ENCODE assay signal across 8 cellular contexts in the genomic region with DNA sequence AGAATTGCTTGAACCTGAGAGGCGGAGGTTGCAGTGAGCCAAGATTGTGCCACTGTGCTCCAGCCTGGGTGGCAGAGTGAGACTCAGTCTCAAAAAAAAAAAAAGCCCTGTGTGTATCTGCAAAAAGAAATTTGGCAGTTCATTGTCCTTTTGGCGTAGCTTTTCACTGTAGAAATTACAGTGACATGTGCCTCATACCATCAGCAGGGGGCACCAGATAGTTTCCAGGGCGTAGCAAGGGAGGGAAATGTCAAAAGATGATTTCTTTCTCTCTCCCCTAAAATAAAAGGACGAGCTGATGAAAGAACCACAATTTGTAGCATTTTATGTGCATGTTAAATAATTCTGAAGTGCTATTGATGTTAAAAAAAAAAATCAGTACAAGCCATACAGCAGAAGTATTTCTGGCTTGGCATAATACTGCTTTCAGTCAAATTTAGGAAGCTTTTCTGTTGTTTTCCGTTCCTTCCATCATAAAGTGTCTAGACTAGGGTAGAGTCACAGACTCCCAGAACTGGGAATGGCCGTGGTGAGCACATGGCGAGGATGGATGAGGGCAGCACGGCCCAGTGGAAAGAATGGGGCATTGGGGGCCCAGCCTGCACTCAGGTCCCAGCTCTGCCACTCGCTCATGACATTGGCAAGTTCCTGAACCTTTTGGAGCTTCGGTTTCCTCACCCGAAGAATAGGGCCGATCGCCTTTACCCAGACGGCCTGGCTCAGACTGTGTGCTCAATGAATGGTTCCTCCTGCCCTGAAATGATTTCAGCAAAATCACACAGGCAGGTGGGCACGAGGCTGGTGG.
DNase-seq lines count a peak whose midpoint lies in the region; ATAC-seq and TF ChIP-seq lines count a peak whose summit lies in the region.

No MANE protein-coding gene starts in this region.

- no peaks in the 10 kb centered on the region for H3K9me3 Mint-ChIP-seq in stimulated activated memory B cell treated with anti-CD40 and anti-IgM and Interleukin-4, amounts not matched to agents 10 μg/mL and 1 μg/mL and 100 μg/mL, for 72 hours

- H3K27me3 ChIP-seq in MM.1S (replicated peaks; ENCODE audit: insufficient read depth, low read length) (peaks cover 44% of the 10 kb centered on the region), brain microvascular endothelial cell (replicated peaks) (no peaks in the 10 kb centered on the region)

- no peak overlapping the region for H2AFZ ChIP-seq in MM.1S (ENCODE audit: low read length)

- no peaks in the 10 kb centered on the region for H3K9me2 ChIP-seq in MM.1S (replicated peaks; ENCODE audit: insufficient read depth, low read length)

- no peaks in the 10 kb centered on the region for H3K36me3 ChIP-seq in MM.1S (replicated peaks; ENCODE audit: insufficient read depth, low read length)
- no peaks in the 10 kb centered on the region for H3K36me3 ChIP-seq in brain microvascular endothelial cell (replicated peaks)

- DNase-seq in NCI-H1436 (lab: John Stamatoyannopoulos, UW) (peak; percentile 54), NCI-H1436 treated with DMSO at 0.1 percent for 48 hours (lab: John Stamatoyannopoulos, UW) (no peak), MM.1S (peak; percentile 52), T-helper 22 cell (ENCODE audit: low read depth) (peak; percentile 41), brain microvascular endothelial cell (peak; percentile 35), left kidney (ENCODE audit: low read depth, low spot score) (peak; percentile 79)

- H3K27ac Mint-ChIP-seq in stimulated activated memory B cell treated with anti-CD40 and anti-IgM and Interleukin-4, amounts not matched to agents 10 μg/mL and 1 μg/mL and 100 μg/mL, for 72 hours = peak overlapping the region; percentile 82

- peaks cover 8% of the 10 kb centered on the region for H3K4me1 ChIP-seq in MM.1S (ENCODE audit: low read length)

- H3K4me3 Mint-ChIP-seq in stimulated activated memory B cell treated with anti-CD40 and anti-IgM and Interleukin-4, amounts not matched to agents 10 μg/mL and 1 μg/mL and 100 μg/mL, for 72 hours = no peak overlapping the region

- no peaks in the 10 kb centered on the region for H3K79me2 ChIP-seq in MM.1S (ENCODE audit: low read length)

- TF ChIP-seq CTCF in MM.1S (IDR thresholded peaks at IDR 0.05; ENCODE audit: low read length) (peak; percentile 73), brain microvascular endothelial cell (IDR thresholded peaks at IDR 0.05; ENCODE audit: low read depth, low read length, missing control alignments) (peak; percentile 83)

- peaks cover 6% of the 10 kb centered on the region for H3K36me3 Mint-ChIP-seq in stimulated activated memory B cell treated with anti-CD40 and anti-IgM and Interleukin-4, amounts not matched to agents 10 μg/mL and 1 μg/mL and 100 μg/mL, for 72 hours

- peaks cover 63% of the 10 kb centered on the region for H3K4me1 Mint-ChIP-seq in stimulated activated memory B cell treated with anti-CD40 and anti-IgM and Interleukin-4, amounts not matched to agents 10 μg/mL and 1 μg/mL and 100 μg/mL, for 72 hours

- H3K4me3 ChIP-seq in MM.1S (ENCODE audit: low read length) (no peak overlapping the region), brain microvascular endothelial cell (ENCODE audit: low read depth, low read length) (no peak overlapping the region)

- no peak overlapping the region for H3K4me2 ChIP-seq in MM.1S (ENCODE audit: low read depth, low read length)

- no peaks in the 10 kb centered on the region for H3K27me3 Mint-ChIP-seq in stimulated activated memory B cell treated with anti-CD40 and anti-IgM and Interleukin-4, amounts not matched to agents 10 μg/mL and 1 μg/mL and 100 μg/mL, for 72 hours

- H3F3A ChIP-seq in MM.1S (ENCODE audit: insufficient read depth, low read length) = no peaks in the 10 kb centered on the region; the same call in 1 of the 2 replicates

- no peaks in the 10 kb centered on the region for H3K9me3 ChIP-seq in MM.1S (replicated peaks; ENCODE audit: insufficient read depth, low read length)

- in situ Hi-C loops in brain microvascular endothelial cell (cut with HindIII; ENCODE audit: low pct_ligation_motif_present, low sequenced_read_pairs) = no loop called here

- H4K20me1 ChIP-seq in MM.1S (ENCODE audit: insufficient read depth, low read length) = no peaks in the 10 kb centered on the region

- no peak overlapping the region for H3K27ac ChIP-seq in MM.1S (ENCODE audit: low read length)
- H3K27ac ChIP-seq in brain microvascular endothelial cell = no peak overlapping the region

- ATAC-seq in stimulated activated memory B cell treated with anti-CD40 and anti-IgM and Interleukin-4, amounts not matched to agents 10 μg/mL and 1 μg/mL and 100 μg/mL, for 72 hours = no peak
- no peak for ATAC-seq in HG03457 (IDR thresholded peaks at IDR 0.05; ENCODE audit: unreplicated experiment)

- no peak overlapping the region for H3K9ac ChIP-seq in MM.1S (ENCODE audit: low read length)
